ENCODE assay signal across 8 cellular contexts in genomic region chrX:39158801-39159657, GRCh38.
A peak's percentile ranks its signal among the peaks of the same experiment; 100 is the strongest.
DNase-seq lines count a peak whose midpoint lies in the region; ATAC-seq and TF ChIP-seq lines count a peak whose summit lies in the region.

No MANE protein-coding gene starts in this region.

- CTCF ChIA-PET in HEK293T (lab: Yijun Ruan, JAX): interaction anchor here (1.4 kb wide), 1 partner anchor 10 kb away, joined by 3 read pairs; no protein-coding TSS in a partner anchor

- ATAC-seq in HG03060 (IDR thresholded peaks at IDR 0.05; ENCODE audit: low read depth, unreplicated experiment): peak; percentile 44

- peak; percentile 36 for DNase-seq in COR-L47 (lab: John Stamatoyannopoulos, UW)
- peak; percentile 86 for DNase-seq in NCI-H748 treated with DMSO at 0.1 percent for 48 hours (lab: John Stamatoyannopoulos, UW)
- peak; percentile 58 for DNase-seq in fibroblast of peridontal ligament (ENCODE audit: extremely low read depth)
- no peak for DNase-seq in HEK293T (ENCODE audit: extremely low spot score)
- no peak for DNase-seq in caudate nucleus (lab: John Stamatoyannopoulos, UW)
- DNase-seq in 8988T: no peak
- no peak for DNase-seq in cerebellum (ENCODE audit: low spot score)

- POLR2A ChIA-PET in HEK293T (lab: Yijun Ruan, JAX): interaction anchor here (1.0 kb wide), 1 partner anchor 8 kb away, joined by 3 read pairs; no protein-coding TSS in a partner anchor

- no peak overlapping the region for H3K27ac ChIP-seq in caudate nucleus (ENCODE audit: low read depth, low read length)

TF ChIP-seq in HEK293T, 16 proteins besides CTCF, POLR2A, EP300 and RAD21:
- no peak for TF ChIP-seq SP1 (IDR thresholded peaks at IDR 0.05)
- no peak for TF ChIP-seq FOXM1 (IDR thresholded peaks at IDR 0.05; ENCODE audit: borderline replicate concordance)
- TF ChIP-seq FOXK2 (IDR thresholded peaks at IDR 0.05): no peak
- TF ChIP-seq SUZ12 (IDR thresholded peaks at IDR 0.05): no peak
- no peak for TF ChIP-seq ZNF384 (IDR thresholded peaks at IDR 0.05)
- TF ChIP-seq BHLHE40 (IDR thresholded peaks at IDR 0.05; ENCODE audit: borderline replicate concordance): no peak
- no peak for TF ChIP-seq ARNT (IDR thresholded peaks at IDR 0.05)
- no peak for TF ChIP-seq HDGF (IDR thresholded peaks at IDR 0.05; ENCODE audit: borderline replicate concordance)
- no peak for TF ChIP-seq L3MBTL2 (conservative IDR thresholded peaks at IDR 0.05)
- TF ChIP-seq PKNOX1 (IDR thresholded peaks at IDR 0.05): no peak
- no peak for TF ChIP-seq CTBP1 (IDR thresholded peaks at IDR 0.05; ENCODE audit: borderline replicate concordance)
- no peak for TF ChIP-seq LEF1 (IDR thresholded peaks at IDR 0.05; ENCODE audit: borderline replicate concordance)
- TF ChIP-seq FOXA1 (IDR thresholded peaks at IDR 0.05): no peak
- TF ChIP-seq NFRKB (IDR thresholded peaks at IDR 0.05): no peak
- no peak for TF ChIP-seq TARDBP (IDR thresholded peaks at IDR 0.05)
- TF ChIP-seq ELF4 (IDR thresholded peaks at IDR 0.05): no peak

Comparison
In these comparisons a context has a peak if more than half of its experiments do, and no peak if none do; other contexts are left out.
1. DNase-seq: peak in COR-L47 (single experiment), NCI-H748 treated with DMSO at 0.1 percent for 48 hours (single experiment) and fibroblast of peridontal ligament (single experiment); none in HEK293T (single experiment), caudate nucleus (0 of 61), 8988T (single experiment) and cerebellum (single experiment).